ENCODE assay signal across 8 cellular contexts in genomic region chr18:54607213-54607934, GRCh38. TPM values are rescaled to one million over a fixed set of nuclear protein-coding genes. Genes with fewer than 3 reads are reported as not detected.
A peak's percentile ranks its signal among the peaks of the same experiment; 100 is the strongest.
DNase-seq lines count a peak whose midpoint lies in the region; ATAC-seq, FAIRE-seq and TF ChIP-seq lines count a peak whose summit lies in the region.

No MANE protein-coding gene starts in this region.

- H3K27me3 ChIP-seq in iPS-15b (ENCODE audit: control insufficient read depth, insufficient read depth, low read length) = no peaks in the 10 kb centered on the region

- peak overlapping the region; percentile 29 for H3K9ac ChIP-seq in iPS-15b (ENCODE audit: low read depth, low read length)

- no peak for TF ChIP-seq CTCF in type B pancreatic cell (conservative IDR thresholded peaks at IDR 0.05)

- H3K27ac Mint-ChIP-seq in type B pancreatic cell = peak overlapping the region; percentile 95

- ATAC-seq in HG02885 (IDR thresholded peaks at IDR 0.05; ENCODE audit: poor library complexity, unreplicated experiment) (no peak), GM19463 (IDR thresholded peaks at IDR 0.05; ENCODE audit: unreplicated experiment) (no peak), GM18861 (IDR thresholded peaks at IDR 0.05; ENCODE audit: unreplicated experiment) (no peak)

- no peaks in the 10 kb centered on the region for H3K9me3 Mint-ChIP-seq in type B pancreatic cell

- H3K36me3 ChIP-seq in iPS-15b (ENCODE audit: control insufficient read depth, insufficient read depth, low read length) = no peaks in the 10 kb centered on the region

- no peaks in the 10 kb centered on the region for H3K9me3 ChIP-seq in iPS-15b (ENCODE audit: control insufficient read depth, insufficient read depth, low read length)

- peaks cover 15% of the 10 kb centered on the region for H3K4me1 ChIP-seq in iPS-15b (ENCODE audit: control insufficient read depth, insufficient read depth, low read length)

- H3K4me3 Mint-ChIP-seq in type B pancreatic cell = peak overlapping the region; percentile 71

- no peaks in the 10 kb centered on the region for H3K27me3 Mint-ChIP-seq in type B pancreatic cell

- peak; percentile 89 for FAIRE-seq in RCC 7860 (lab: Jason Lieb, UNC)

- no peaks in the 10 kb centered on the region for H3K36me3 Mint-ChIP-seq in type B pancreatic cell

- peaks cover 6% of the 10 kb centered on the region for H3K4me1 Mint-ChIP-seq in type B pancreatic cell (ENCODE audit: unreplicated experiment)

- DNase-seq in NCI-H1105 treated with DMSO at 0.1 percent for 48 hours (lab: John Stamatoyannopoulos, UW) = peak; percentile 52
- no peak for DNase-seq in NCI-H1105 (lab: John Stamatoyannopoulos, UW)
- peak; percentile 66 for DNase-seq in RCC 7860 (ENCODE audit: low spot score)
- no peak for DNase-seq in type B pancreatic cell (ENCODE audit: extremely low spot score, unreplicated experiment)

- no peak overlapping the region for H3K4me3 ChIP-seq in iPS-15b (ENCODE audit: low read depth, low read length)

RNA-seq across cellular contexts. Expression of gene DYNAP, which starts 16.3 kb away (rescaled TPM):
- total RNA-seq in type B pancreatic cell (ENCODE audit: low replicate concordance) = not detected in 2 replicates

Comparison
In these comparisons a context has a peak if more than half of its experiments do, and no peak if none do; other contexts are left out.
1. DNase-seq: peak in NCI-H1105 treated with DMSO at 0.1 percent for 48 hours (single experiment) and RCC 7860 (single experiment); none in NCI-H1105 (single experiment) and type B pancreatic cell (single experiment).